8 cellular contexts compared by ENCODE assay signal in the genomic region with DNA sequence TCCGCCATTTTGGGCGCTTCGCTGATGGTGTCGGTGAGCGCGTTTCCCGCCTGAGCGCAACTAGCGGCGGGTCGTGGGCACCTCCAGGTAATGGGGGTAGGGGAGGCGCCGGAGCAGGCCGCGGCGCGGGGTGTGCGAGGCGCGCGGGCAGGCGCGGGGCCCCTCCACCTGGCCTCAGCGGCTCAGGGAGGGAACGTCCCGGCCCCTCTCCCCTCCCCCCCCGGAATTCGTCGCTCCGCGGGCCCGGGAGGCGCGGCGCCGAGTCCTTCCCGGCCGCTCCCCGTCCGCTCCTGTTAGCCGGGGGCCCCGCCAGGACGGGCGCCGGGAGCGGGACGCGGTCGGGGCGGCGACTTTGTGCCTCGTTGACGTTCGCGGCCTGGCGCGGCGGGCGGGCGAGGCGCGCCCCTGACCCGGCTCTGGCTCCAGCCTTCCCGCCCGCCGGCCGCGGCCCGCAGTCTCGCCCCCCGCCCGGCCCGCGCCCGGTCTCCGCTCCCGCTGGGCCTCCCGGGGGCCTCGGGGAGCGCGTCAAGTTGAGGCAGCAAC. TPM values are rescaled to one million over a fixed set of nuclear protein-coding genes. Genes with fewer than 3 reads are reported as not detected.
DNase-seq lines count a peak whose midpoint lies in the region; ATAC-seq and TF ChIP-seq lines count a peak whose summit lies in the region.

PPP6R3 (plus strand) TSS at position 12 of the 543 bp plus-strand sequence. CDS start 76,913 bp downstream, outside the sequence.

- H3K4me1 Mint-ChIP-seq in activated B cell treated with CpG ODN at 0.5 μM for 24 hours = peaks cover 46% of the 10 kb centered on the region

- peak within 1 kb of the TSS; percentile 97 for H3K27ac Mint-ChIP-seq in activated B cell treated with CpG ODN at 0.5 μM for 24 hours

- no peaks in the 10 kb centered on the region for H3K9me3 Mint-ChIP-seq in activated B cell treated with CpG ODN at 0.5 μM for 24 hours

- no peak for DNase-seq in activated CD8-positive, alpha-beta memory T cell treated with anti-CD3 and anti-CD28 coated beads for 24 hours
- no peak for DNase-seq in activated B cell treated with CpG ODN at 0.5 μM for 24 hours
- no peak for DNase-seq in Right ventricle myocardium inferior (ENCODE audit: missing footprints)
- DNase-seq in posterior vena cava (ENCODE audit: low spot score) = no peak
- DNase-seq in NCI-H1092 treated with DMSO at 0.1 percent for 48 hours (lab: John Stamatoyannopoulos, UW) = no peak
- no peak for DNase-seq in NCI-H2196 (lab: John Stamatoyannopoulos, UW; ENCODE audit: unreplicated experiment)

- CTCF ChIA-PET in activated CD8-positive, alpha-beta memory T cell treated with anti-CD3 and anti-CD28 coated beads for 36 hours (lab: Charles Lee) = no interaction called here
- CTCF ChIA-PET in activated B cell treated with CpG ODN at 0.5 μM for 24 hours (lab: Charles Lee) = no interaction called here

- H3K4me3 Mint-ChIP-seq in activated B cell treated with CpG ODN at 0.5 μM for 24 hours = peak within 1 kb of the TSS; percentile 94

- POLR2A ChIA-PET in activated CD8-positive, alpha-beta memory T cell treated with anti-CD3 and anti-CD28 coated beads for 36 hours (lab: Charles Lee) = interaction anchor here (0.6 kb wide), 1 partner anchor 45 kb away, joined by 4 read pairs; no protein-coding TSS in a partner anchor
- POLR2A ChIA-PET in activated B cell treated with CpG ODN at 0.5 μM for 24 hours (lab: Charles Lee) = interaction anchor here (0.6 to 1.4 kb wide), 4 partner anchors 46 to 467 kb away, joined by 3 to 4 read pairs (median 3); partner anchors contain the start of gene C11orf24

- TF ChIP-seq CTCF in activated B cell treated with CpG ODN at 0.5 μM for 24 hours (IDR thresholded peaks at IDR 0.05) = no peak

- H3K27me3 Mint-ChIP-seq in activated B cell treated with CpG ODN at 0.5 μM for 24 hours = no peaks in the 10 kb centered on the region

- ATAC-seq in HG03064 (IDR thresholded peaks at IDR 0.05; ENCODE audit: low read depth, unreplicated experiment) (peak; percentile 30), activated B cell treated with CpG ODN at 0.5 μM for 24 hours (ENCODE audit: low read depth) (peak; percentile 19), Right ventricle myocardium inferior (peak; percentile 49)

- peaks cover 10% of the 10 kb centered on the region for H3K36me3 Mint-ChIP-seq in activated B cell treated with CpG ODN at 0.5 μM for 24 hours (ENCODE audit: low read depth)

- intact Hi-C loops in activated B cell treated with CpG ODN at 0.5 μM for 24 hours (cut with micrococcal nuclease) = loop anchor here (1.0 to 10.0 kb wide), 5 partner anchors 190 to 1180 kb away; partner anchors contain the start of genes C11orf24, CCND1 and UNC93B1
- intact Hi-C loops in Right ventricle myocardium inferior (cut with DNase I) = loop anchor here (1.0 to 5.0 kb wide), 3 partner anchors 46 to 189 kb away; no protein-coding TSS in a partner anchor
- intact Hi-C loops in posterior vena cava (cut with DNase I) = loop anchor here in 1 of 2 donors (5.0 kb wide), 1 partner anchor 1379 kb away; no protein-coding TSS in a partner anchor

RNA-seq across cellular contexts. Expression of gene PPP6R3, which starts in this region (rescaled TPM):
- total RNA-seq in activated CD8-positive, alpha-beta memory T cell treated with anti-CD3 and anti-CD28 coated beads for 36 hours = 100 to 1,000 TPM; 116 to 120 TPM
- 127 and 147 TPM in 2 replicates for total RNA-seq in activated B cell treated with CpG ODN at 0.5 μM for 24 hours
- 83.5 TPM for total RNA-seq in Right ventricle myocardium inferior
- 10 to 100 TPM; 84.2 to 92.9 TPM for total RNA-seq in posterior vena cava
